Comparison of ENCODE assay signal across 17 cellular contexts in the genomic region with DNA sequence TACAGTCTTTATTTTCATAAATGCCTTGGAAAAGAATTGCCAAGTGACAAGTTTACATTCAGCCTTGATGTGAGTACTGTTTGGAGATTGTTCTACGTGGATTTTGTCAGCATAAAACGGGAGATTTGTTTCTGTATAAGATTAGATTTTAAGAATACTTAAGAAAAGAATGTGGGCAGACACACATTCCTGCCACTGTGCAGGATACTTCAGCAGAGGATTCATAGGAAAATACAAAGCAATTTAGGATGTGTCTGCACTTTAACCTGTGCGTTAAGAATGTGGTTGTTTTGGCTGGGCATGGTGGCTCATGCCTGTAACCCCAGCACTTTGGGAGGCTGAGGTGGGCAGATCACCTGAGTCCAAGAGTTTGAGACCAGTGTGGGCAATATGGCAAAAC.
"Had no signal": no experiment of that assay in that cellular context is flagged by ENCODE, and none has a peak within 500 bp of the region (broad histone marks: within the 10 kb centered on the region; RNA-seq: fewer than 3 reads in every experiment).

No MANE protein-coding gene starts in this region.

- H3K4me3 ChIP-seq: esophagus muscularis mucosa, heart right ventricle, pancreas, vagina had no signal

- H3K4me1 Mint-ChIP-seq: endodermal cell, nephron had no signal

- H3K4me3 Mint-ChIP-seq: dendritic cell treated with granulocyte-macrophage colony-stimulating factor and Interleukin-4, amounts not matched to agents 40 ng/mL and 50 ng/mL, for 4 days; endodermal cell; nephron; T-helper 17 cell had no signal

- H3K27me3 ChIP-seq: esophagus muscularis mucosa, heart right ventricle, pancreas, vagina had no signal

- H3K4me1 ChIP-seq: esophagus muscularis mucosa, heart right ventricle, pancreas, vagina had no signal

- DNase-seq: activated CD4-positive, alpha-beta T cell treated with anti-CD3 and anti-CD28 coated beads, Interleukin-2, amount 50 U/mL, for 48 hours; activated T-cell treated with anti-CD3 and anti-CD28 coated beads, Interleukin-2, amount 50 U/mL, for 48 hours; caudate nucleus; endodermal cell; foreskin melanocyte; heart right ventricle; kidney; left ventricle myocardium superior; mesenchymal stem cell; stimulated activated CD4-positive, alpha-beta T cell treated with anti-CD3 and anti-CD28 coated beads, Interleukin-4, amount 100 ng/mL, for 1 hour; T-helper 17 cell had no signal

- H3K9me3 Mint-ChIP-seq: dendritic cell treated with granulocyte-macrophage colony-stimulating factor and Interleukin-4, amounts not matched to agents 40 ng/mL and 50 ng/mL, for 4 days; endodermal cell; nephron had no signal

- H3K27me3 Mint-ChIP-seq: dendritic cell treated with granulocyte-macrophage colony-stimulating factor and Interleukin-4, amounts not matched to agents 40 ng/mL and 50 ng/mL, for 4 days; T-helper 17 cell had no signal

- H3K27ac ChIP-seq: heart right ventricle, pancreas, vagina had no signal

- ATAC-seq: activated CD4-positive, CD25-positive, alpha-beta regulatory T cell treated with anti-CD3 and anti-CD28 coated beads, Interleukin-2, amount 50 U/mL, for 24 hours; heart right ventricle; left ventricle myocardium superior; pancreas; T-helper 17 cell had no signal

- H3K27ac Mint-ChIP-seq: dendritic cell treated with granulocyte-macrophage colony-stimulating factor and Interleukin-4, amounts not matched to agents 40 ng/mL and 50 ng/mL, for 4 days; endodermal cell; nephron had no signal

- H3K9me3 ChIP-seq: esophagus muscularis mucosa, heart right ventricle, pancreas, vagina had no signal
